1 cellular context compared by ENCODE assay signal in the genomic region with DNA sequence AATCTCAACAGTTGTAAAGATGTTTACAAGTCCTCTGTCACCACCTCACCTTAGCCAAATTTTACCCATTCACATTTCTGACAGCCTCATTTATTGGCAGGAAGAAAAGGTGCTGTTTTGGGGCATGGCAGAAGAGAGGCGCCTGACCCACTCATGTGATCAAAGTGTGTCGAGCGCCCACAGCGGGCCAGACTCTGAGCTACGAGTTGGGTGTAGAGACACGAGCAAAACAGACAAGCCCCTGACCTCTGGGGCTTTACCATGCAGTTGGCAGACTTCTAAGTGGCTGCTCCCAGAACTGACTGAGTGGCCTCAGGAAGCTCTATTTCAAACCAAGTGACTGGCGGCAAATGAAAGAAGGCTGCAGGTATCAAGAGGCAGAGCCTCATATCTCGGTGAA.
TF ChIP-seq lines count a peak whose summit lies in the region.

No MANE protein-coding gene starts in this region.

TF ChIP-seq in GM23338, 12 proteins besides CTCF, POLR2A, EP300 and RAD21 (continued from another document):
- TF ChIP-seq, protein P1, sequence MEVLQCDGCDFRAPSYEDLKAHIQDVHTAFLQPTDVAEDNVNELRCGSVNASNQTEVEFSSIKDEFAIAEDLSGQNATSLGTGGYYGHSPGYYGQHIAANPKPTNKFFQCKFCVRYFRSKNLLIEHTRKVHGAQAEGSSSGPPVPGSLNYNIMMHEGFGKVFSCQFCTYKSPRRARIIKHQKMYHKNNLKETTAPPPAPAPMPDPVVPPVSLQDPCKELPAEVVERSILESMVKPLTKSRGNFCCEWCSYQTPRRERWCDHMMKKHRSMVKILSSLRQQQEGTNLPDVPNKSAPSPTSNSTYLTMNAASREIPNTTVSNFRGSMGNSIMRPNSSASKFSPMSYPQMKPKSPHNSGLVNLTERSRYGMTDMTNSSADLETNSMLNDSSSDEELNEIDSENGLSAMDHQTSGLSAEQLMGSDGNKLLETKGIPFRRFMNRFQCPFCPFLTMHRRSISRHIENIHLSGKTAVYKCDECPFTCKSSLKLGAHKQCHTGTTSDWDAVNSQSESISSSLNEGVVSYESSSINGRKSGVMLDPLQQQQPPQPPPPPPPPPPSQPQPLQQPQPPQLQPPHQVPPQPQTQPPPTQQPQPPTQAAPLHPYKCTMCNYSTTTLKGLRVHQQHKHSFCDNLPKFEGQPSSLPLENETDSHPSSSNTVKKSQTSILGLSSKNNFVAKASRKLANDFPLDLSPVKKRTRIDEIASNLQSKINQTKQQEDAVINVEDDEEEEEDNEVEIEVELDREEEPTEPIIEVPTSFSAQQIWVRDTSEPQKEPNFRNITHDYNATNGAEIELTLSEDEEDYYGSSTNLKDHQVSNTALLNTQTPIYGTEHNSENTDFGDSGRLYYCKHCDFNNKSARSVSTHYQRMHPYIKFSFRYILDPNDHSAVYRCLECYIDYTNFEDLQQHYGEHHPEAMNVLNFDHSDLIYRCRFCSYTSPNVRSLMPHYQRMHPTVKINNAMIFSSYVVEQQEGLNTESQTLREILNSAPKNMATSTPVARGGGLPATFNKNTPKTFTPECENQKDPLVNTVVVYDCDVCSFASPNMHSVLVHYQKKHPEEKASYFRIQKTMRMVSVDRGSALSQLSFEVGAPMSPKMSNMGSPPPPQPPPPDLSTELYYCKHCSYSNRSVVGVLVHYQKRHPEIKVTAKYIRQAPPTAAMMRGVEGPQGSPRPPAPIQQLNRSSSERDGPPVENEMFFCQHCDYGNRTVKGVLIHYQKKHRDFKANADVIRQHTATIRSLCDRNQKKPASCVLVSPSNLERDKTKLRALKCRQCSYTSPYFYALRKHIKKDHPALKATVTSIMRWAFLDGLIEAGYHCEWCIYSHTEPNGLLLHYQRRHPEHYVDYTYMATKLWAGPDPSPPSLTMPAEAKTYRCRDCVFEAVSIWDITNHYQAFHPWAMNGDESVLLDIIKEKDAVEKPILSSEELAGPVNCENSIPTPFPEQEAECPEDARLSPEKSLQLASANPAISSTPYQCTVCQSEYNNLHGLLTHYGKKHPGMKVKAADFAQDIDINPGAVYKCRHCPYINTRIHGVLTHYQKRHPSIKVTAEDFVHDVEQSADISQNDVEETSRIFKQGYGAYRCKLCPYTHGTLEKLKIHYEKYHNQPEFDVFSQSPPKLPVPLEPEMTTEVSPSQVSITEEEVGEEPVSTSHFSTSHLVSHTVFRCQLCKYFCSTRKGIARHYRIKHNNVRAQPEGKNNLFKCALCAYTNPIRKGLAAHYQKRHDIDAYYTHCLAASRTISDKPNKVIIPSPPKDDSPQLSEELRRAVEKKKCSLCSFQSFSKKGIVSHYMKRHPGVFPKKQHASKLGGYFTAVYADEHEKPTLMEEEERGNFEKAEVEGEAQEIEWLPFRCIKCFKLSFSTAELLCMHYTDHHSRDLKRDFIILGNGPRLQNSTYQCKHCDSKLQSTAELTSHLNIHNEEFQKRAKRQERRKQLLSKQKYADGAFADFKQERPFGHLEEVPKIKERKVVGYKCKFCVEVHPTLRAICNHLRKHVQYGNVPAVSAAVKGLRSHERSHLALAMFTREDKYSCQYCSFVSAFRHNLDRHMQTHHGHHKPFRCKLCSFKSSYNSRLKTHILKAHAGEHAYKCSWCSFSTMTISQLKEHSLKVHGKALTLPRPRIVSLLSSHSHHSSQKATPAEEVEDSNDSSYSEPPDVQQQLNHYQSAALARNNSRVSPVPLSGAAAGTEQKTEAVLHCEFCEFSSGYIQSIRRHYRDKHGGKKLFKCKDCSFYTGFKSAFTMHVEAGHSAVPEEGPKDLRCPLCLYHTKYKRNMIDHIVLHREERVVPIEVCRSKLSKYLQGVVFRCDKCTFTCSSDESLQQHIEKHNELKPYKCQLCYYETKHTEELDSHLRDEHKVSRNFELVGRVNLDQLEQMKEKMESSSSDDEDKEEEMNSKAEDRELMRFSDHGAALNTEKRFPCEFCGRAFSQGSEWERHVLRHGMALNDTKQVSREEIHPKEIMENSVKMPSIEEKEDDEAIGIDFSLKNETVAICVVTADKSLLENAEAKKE (CRISPR knock-in tag; IDR thresholded peaks at IDR 0.05), result no peak
- TF ChIP-seq STAT1 (IDR thresholded peaks at IDR 0.05; ENCODE audit: unreplicated experiment) (no peak), ZNF114 (CRISPR knock-in tag; IDR thresholded peaks at IDR 0.05) (no peak), NANOG (IDR thresholded peaks at IDR 0.05; ENCODE audit: borderline replicate concordance) (no peak), REST (IDR thresholded peaks at IDR 0.05; ENCODE audit: unreplicated experiment) (no peak)
